Comparison of ENCODE assay signal across 9 cellular contexts in genomic region chr2:101418704-101419663, GRCh38. TPM values are rescaled to one million over a fixed set of nuclear protein-coding genes. Genes with fewer than 3 reads are reported as not detected.
DNase-seq lines count a peak whose midpoint lies in the region; ATAC-seq and TF ChIP-seq lines count a peak whose summit lies in the region.
"Had no signal": no experiment of that assay in that cellular context is flagged by ENCODE, and none has a peak within 500 bp of the region (broad histone marks: within the 10 kb centered on the region; RNA-seq: fewer than 3 reads in every experiment).

No MANE protein-coding gene starts in this region.

- H3K4me3 ChIP-seq in AG10803 (ENCODE audit: low read length) (no peak overlapping the region), GM23338 (no peak overlapping the region), NT2/D1 (ENCODE audit: insufficient read length, low read depth) (no peak overlapping the region), neural progenitor cell (no peak overlapping the region), tibial nerve (no peak overlapping the region)
- H3K4me3 ChIP-seq: skin epidermis had no signal

- H3K9me3 Mint-ChIP-seq in GM23338 (peaks cover 9% of the 10 kb centered on the region), neural progenitor cell (peaks cover 7% of the 10 kb centered on the region)

- H3K27ac Mint-ChIP-seq in GM23338 (no peak overlapping the region), neural progenitor cell (no peak overlapping the region)

- H3K79me2 ChIP-seq in GM23338 (replicated peaks; ENCODE audit: insufficient read depth) = no peaks in the 10 kb centered on the region
- H3K79me2 ChIP-seq in neural progenitor cell (ENCODE audit: low read depth) = no peaks in the 10 kb centered on the region

- H3K27me3 ChIP-seq in GM23338 (ENCODE audit: insufficient read depth) (no peaks in the 10 kb centered on the region), NT2/D1 (ENCODE audit: insufficient read depth, insufficient read length) (no peaks in the 10 kb centered on the region), neural progenitor cell (no peaks in the 10 kb centered on the region), tibial nerve (no peaks in the 10 kb centered on the region)

- H3K4me3 Mint-ChIP-seq in GM23338 = no peak overlapping the region
- H3K4me3 Mint-ChIP-seq in neural progenitor cell = no peak overlapping the region

- H3K4me2 ChIP-seq in GM23338 (no peak overlapping the region), neural progenitor cell (no peak overlapping the region)

- peaks cover 7% of the 10 kb centered on the region; the same call in 1 of the 2 replicates for H3K9me3 ChIP-seq in NT2/D1 (ENCODE audit: insufficient read depth, low read length)
- H3K9me3 ChIP-seq in neural progenitor cell (ENCODE audit: low read depth) = no peaks in the 10 kb centered on the region
- H3K9me3 ChIP-seq in tibial nerve = no peaks in the 10 kb centered on the region

- no peak for TF ChIP-seq POLR2A in tibial nerve (IDR thresholded peaks at IDR 0.05)

- H3K36me3 ChIP-seq in GM23338 (ENCODE audit: insufficient read depth) (no peaks in the 10 kb centered on the region; the same call in 1 of the 2 replicates), NT2/D1 (ENCODE audit: insufficient read depth, insufficient read length, low read length) (no peaks in the 10 kb centered on the region), neural progenitor cell (no peaks in the 10 kb centered on the region), tibial nerve (no peaks in the 10 kb centered on the region)

- H3F3A ChIP-seq in GM23338 (replicated peaks; ENCODE audit: low read depth) = no peaks in the 10 kb centered on the region
- no peaks in the 10 kb centered on the region for H3F3A ChIP-seq in neural progenitor cell (ENCODE audit: low read depth)

- 77 to 80% methylated on average over 20 of the region's 20 CpGs for WGBS in tibial nerve, 2 donors

- no peak for TF ChIP-seq EP300 in tibial nerve (IDR thresholded peaks at IDR 0.05)

- H2AFZ ChIP-seq in GM23338 (no peak overlapping the region), neural progenitor cell (replicated peaks) (no peak overlapping the region)

- H4K20me1 ChIP-seq in GM23338 (replicated peaks; ENCODE audit: insufficient read depth) (no peaks in the 10 kb centered on the region), neural progenitor cell (ENCODE audit: low read depth) (no peaks in the 10 kb centered on the region)

- peak; percentile 73 for DNase-seq in AG10803 (ENCODE audit: low read depth)
- DNase-seq in GM23338 (ENCODE audit: low spot score) = peak; percentile 84
- peak; percentile 56 for DNase-seq in NT2/D1 (ENCODE audit: low read depth, low spot score)
- peak; percentile 61 for DNase-seq in activated CD8-positive, alpha-beta memory T cell treated with anti-CD3 and anti-CD28 coated beads, Interleukin-2, amount 50 U/mL, for 48 hours
- DNase-seq in fibroblast of gingiva (ENCODE audit: low read depth) = peak; percentile 60
- peak; percentile 73 for DNase-seq in neural progenitor cell (ENCODE audit: low spot score)
- DNase-seq in tibial nerve (ENCODE audit: low spot score in 2 of 2) = peak in 1 of 2 donors; percentile 91

- H3K4me1 ChIP-seq in GM23338 (ENCODE audit: insufficient read depth) (no peaks in the 10 kb centered on the region), NT2/D1 (ENCODE audit: insufficient read depth, insufficient read length) (no peaks in the 10 kb centered on the region), neural progenitor cell (no peaks in the 10 kb centered on the region), tibial nerve (peaks cover 0 to 5% (median 0%) of the 10 kb centered on the region in 4 donors)

- ATAC-seq in GM23338 (peak; percentile 85), HG03354 (IDR thresholded peaks at IDR 0.05; ENCODE audit: poor library complexity, severe bottlenecking, unreplicated experiment) (no peak)

- no peak overlapping the region for H3K9ac ChIP-seq in NT2/D1 (ENCODE audit: insufficient read length, low read depth)
- H3K9ac ChIP-seq in neural progenitor cell = no peak overlapping the region

- H3K4me1 Mint-ChIP-seq in GM23338 (no peaks in the 10 kb centered on the region), neural progenitor cell (no peaks in the 10 kb centered on the region)

- peaks cover 8% of the 10 kb centered on the region for H3K27me3 Mint-ChIP-seq in GM23338 (ENCODE audit: insufficient read depth, low read depth, poor library complexity)
- H3K27me3 Mint-ChIP-seq in neural progenitor cell (ENCODE audit: insufficient read depth, low read depth) = peaks cover 8% of the 10 kb centered on the region

- peaks cover 5% of the 10 kb centered on the region; the same call in 1 of the 2 replicates for H3K9me2 ChIP-seq in GM23338 (ENCODE audit: insufficient read depth)

- H3K36me3 Mint-ChIP-seq in GM23338 (ENCODE audit: low read depth) = no peaks in the 10 kb centered on the region; the same call in 2 of the 3 replicates
- no peaks in the 10 kb centered on the region for H3K36me3 Mint-ChIP-seq in neural progenitor cell

- TF ChIP-seq CTCF in AG10803 (conservative IDR thresholded peaks at IDR 0.05; ENCODE audit: low read length) (peak; percentile 92), GM23338 (conservative IDR thresholded peaks at IDR 0.05; ENCODE audit: low read depth in 2 of 2) (peak; percentile 82 to 87), neural progenitor cell (IDR thresholded peaks at IDR 0.05) (peak; percentile 80), tibial nerve (IDR thresholded peaks at IDR 0.05) (peak; percentile 61 to 75 (median 65))

- no peak overlapping the region for H3K27ac ChIP-seq in GM23338 (ENCODE audit: low read depth)
- no peak overlapping the region for H3K27ac ChIP-seq in neural progenitor cell
- H3K27ac ChIP-seq in tibial nerve = no peak overlapping the region
- H3K27ac ChIP-seq: skin epidermis had no signal

TF ChIP-seq in GM23338, 12 proteins besides CTCF, POLR2A, EP300 and RAD21 (continues in another document):
- TF ChIP-seq EZH2 (IDR thresholded peaks at IDR 0.05; ENCODE audit: low read depth, unreplicated experiment) = no peak
- no peak for TF ChIP-seq POLR2AphosphoS5 (IDR thresholded peaks at IDR 0.05; ENCODE audit: low read depth)
- no peak for TF ChIP-seq REST (IDR thresholded peaks at IDR 0.05; ENCODE audit: unreplicated experiment)
- TF ChIP-seq ETS1 (IDR thresholded peaks at IDR 0.05) = no peak
- TF ChIP-seq JUNB (IDR thresholded peaks at IDR 0.05; ENCODE audit: unreplicated experiment) = no peak
- no peak for TF ChIP-seq ZNF331 (CRISPR knock-in tag; IDR thresholded peaks at IDR 0.05; ENCODE audit: low read depth)
- TF ChIP-seq ZNF114 (CRISPR knock-in tag; IDR thresholded peaks at IDR 0.05) = no peak
- no peak for TF ChIP-seq NANOG (IDR thresholded peaks at IDR 0.05; ENCODE audit: borderline replicate concordance)
- no peak for TF ChIP-seq CREB1 (CRISPR knock-in tag; IDR thresholded peaks at IDR 0.05; ENCODE audit: low read depth)
- TF ChIP-seq STAT1 (IDR thresholded peaks at IDR 0.05; ENCODE audit: unreplicated experiment) = no peak

RNA-seq across cellular contexts. Expression of gene CREG2, which starts 31.7 kb away (rescaled TPM):
- 0.12 and 2.6 TPM in 2 replicates for total RNA-seq in GM23338 (2014; rRNA removed; shearing (Covaris generic))
- polyA plus RNA-seq in GM23338 (2016; fragmentation: Nextera tagmentation; extraction: Ambion mirVana) = 1.5 and 1.7 TPM in 2 replicates
- total RNA-seq in neural progenitor cell (ENCODE audit: low replicate concordance) (0.28 TPM in 1 of 2 replicates, not detected in the other), tibial nerve (not detected)

RNA-seq across cellular contexts. Expression of gene RFX8, which starts 55.9 kb away (rescaled TPM):
- total RNA-seq in GM23338 (2014; rRNA removed; shearing (Covaris generic)) = 0.19 and 1.5 TPM in 2 replicates
- 0.49 and 0.65 TPM in 2 replicates for polyA plus RNA-seq in GM23338 (2016; fragmentation: Nextera tagmentation; extraction: Ambion mirVana)
- total RNA-seq in neural progenitor cell (ENCODE audit: low replicate concordance) (0.12 and 0.37 TPM in 2 replicates), tibial nerve (1 to 10 TPM; 1.4 to 6.9 (median 3.9) TPM)
